In genomic region chr11:68584097-68584496, GRCh38 we compare ENCODE assay signal across 9 cellular contexts.
DNase-seq lines count a peak whose midpoint lies in the region; ATAC-seq and TF ChIP-seq lines count a peak whose summit lies in the region.
"Had no signal": no experiment of that assay in that cellular context is flagged by ENCODE, and none has a peak within 500 bp of the region (broad histone marks: within the 10 kb centered on the region; RNA-seq: fewer than 3 reads in every experiment).

No MANE protein-coding gene starts in this region.

- peak overlapping the region in 1 of 2 donors; percentile 64 for H3K27ac Mint-ChIP-seq in effector memory CD8-positive, alpha-beta T cell

- H3K36me3 ChIP-seq in neural cell (ENCODE audit: insufficient read depth, low read length) (no peaks in the 10 kb centered on the region), tibial nerve (peaks cover 0 to 67% (median 4%) of the 10 kb centered on the region in 3 donors)

- H3K36me3 Mint-ChIP-seq in effector memory CD8-positive, alpha-beta T cell (ENCODE audit: insufficient read depth), result peaks cover 51% of the 10 kb centered on the region

- TF ChIP-seq CTCF in neural cell (IDR thresholded peaks at IDR 0.05; ENCODE audit: poor library complexity, severe bottlenecking), result no peak
- TF ChIP-seq CTCF in tibial nerve (IDR thresholded peaks at IDR 0.05), result peak; percentile 25 to 55 (median 36)

- H3K27me3 ChIP-seq in neural cell (ENCODE audit: insufficient read depth, low read depth, low read length), result no peaks in the 10 kb centered on the region
- no peaks in the 10 kb centered on the region for H3K27me3 ChIP-seq in tibial nerve

- H3K9me3 ChIP-seq in neural cell (ENCODE audit: low read length) (no peaks in the 10 kb centered on the region), tibial nerve (no peaks in the 10 kb centered on the region)

- no peak overlapping the region for H3K4me3 Mint-ChIP-seq in effector memory CD8-positive, alpha-beta T cell
- H3K4me3 Mint-ChIP-seq: activated naive CD8-positive, alpha-beta T cell had no signal

- H3K4me2 ChIP-seq in neural cell (ENCODE audit: low read length), result no peak overlapping the region

- H3K27me3 Mint-ChIP-seq in effector memory CD8-positive, alpha-beta T cell, result no peaks in the 10 kb centered on the region
- H3K27me3 Mint-ChIP-seq: activated naive CD8-positive, alpha-beta T cell had no signal

- H3K79me2 ChIP-seq in neural cell (replicated peaks; ENCODE audit: insufficient read depth, low read length), result no peaks in the 10 kb centered on the region

- H3K4me1 ChIP-seq in tibial nerve, result peaks cover 0 to 30% (median 3%) of the 10 kb centered on the region in 4 donors

- H3K4me3 ChIP-seq in neural cell (ENCODE audit: low read length) (no peak overlapping the region), tibial nerve (no peak overlapping the region)

- TF ChIP-seq EP300 in neural cell (conservative IDR thresholded peaks at IDR 0.05; ENCODE audit: poor library complexity, severe bottlenecking), result no peak
- TF ChIP-seq EP300 in tibial nerve (IDR thresholded peaks at IDR 0.05), result no peak

- WGBS in tibial nerve, 2 donors, result 54 to 60% methylated on average over 6 of the region's 6 CpGs

- no peak for TF ChIP-seq POLR2A in tibial nerve (IDR thresholded peaks at IDR 0.05)

- no peaks in the 10 kb centered on the region for H4K20me1 ChIP-seq in neural cell (ENCODE audit: insufficient read depth)

- H2AFZ ChIP-seq in neural cell (ENCODE audit: low read depth, low read length), result no peak overlapping the region

- H3F3A ChIP-seq in neural cell (ENCODE audit: insufficient read depth, low read length, poor library complexity, severe bottlenecking), result no peaks in the 10 kb centered on the region

- H3K9me3 Mint-ChIP-seq in effector memory CD8-positive, alpha-beta T cell, result no peaks in the 10 kb centered on the region

- DNase-seq in ELR (ENCODE audit: low read depth) (peak; percentile 39), LoVo (ENCODE audit: low spot score) (peak; percentile 7), tibial nerve (ENCODE audit: low spot score in 2 of 2) (peak in 1 of 2 donors; percentile 21)
- peak; percentile 16 to 30 for DNase-seq in activated CD4-positive, alpha-beta T cell treated with anti-CD3 and anti-CD28 coated beads, Interleukin-2, amount 50 U/mL, for 24 hours (ENCODE audit: low read depth in 1 of 2, low spot score in 1 of 2)
- peak; percentile 46 to 50 (median 47) for DNase-seq in effector memory CD8-positive, alpha-beta T cell

- ATAC-seq in effector memory CD8-positive, alpha-beta T cell (replicated peaks), result peak; percentile 63
- ATAC-seq in HG02610 (IDR thresholded peaks at IDR 0.05; ENCODE audit: unreplicated experiment), result no peak
- no peak for ATAC-seq in HG03469 (IDR thresholded peaks at IDR 0.05; ENCODE audit: unreplicated experiment)

- H3K4me1 Mint-ChIP-seq in effector memory CD8-positive, alpha-beta T cell (ENCODE audit: low read depth in 2 of 2), result peaks cover 8 to 20% of the 10 kb centered on the region in 2 donors

- peak; percentile 32 for TF ChIP-seq RAD21 in neural cell (conservative IDR thresholded peaks at IDR 0.05)

- H3K9ac ChIP-seq in neural cell (ENCODE audit: low read length), result no peak overlapping the region

- H3K9me2 ChIP-seq in neural cell (ENCODE audit: insufficient read depth, low read length), result no peaks in the 10 kb centered on the region

- H3K27ac ChIP-seq in neural cell (ENCODE audit: low read length), result no peak overlapping the region
- H3K27ac ChIP-seq in tibial nerve, result no peak overlapping the region

TF ChIP-seq in neural cell, 6 proteins besides CTCF, POLR2A, EP300 and RAD21:
- TF ChIP-seq POLR2AphosphoS5 (IDR thresholded peaks at IDR 0.05) (no peak), REST (IDR thresholded peaks at IDR 0.05; ENCODE audit: borderline replicate concordance) (no peak), TAF1 (IDR thresholded peaks at IDR 0.05; ENCODE audit: low read depth) (no peak), SMC3 (conservative IDR thresholded peaks at IDR 0.05; ENCODE audit: poor library complexity) (no peak), MXI1 (conservative IDR thresholded peaks at IDR 0.05; ENCODE audit: poor library complexity, severe bottlenecking) (no peak), EZH2 (IDR thresholded peaks at IDR 0.05; ENCODE audit: borderline replicate concordance, insufficient read depth, low read length, poor library complexity, severe bottlenecking) (no peak)
